In genomic region chr12:66693901-66694513, GRCh38 we compare ENCODE assay signal across 8 cellular contexts. TPM values are rescaled to one million over a fixed set of nuclear protein-coding genes. Genes with fewer than 3 reads are reported as not detected.
DNase-seq lines count a peak whose midpoint lies in the region; ATAC-seq and TF ChIP-seq lines count a peak whose summit lies in the region.

No MANE protein-coding gene starts in this region.

- H3K27ac Mint-ChIP-seq in progenitor cell of endocrine pancreas, result no peak overlapping the region

- H3K4me3 Mint-ChIP-seq in progenitor cell of endocrine pancreas (ENCODE audit: low read depth), result no peak overlapping the region

- H3K9me3 Mint-ChIP-seq in progenitor cell of endocrine pancreas (ENCODE audit: low read depth), result no peaks in the 10 kb centered on the region

- H3K4me1 Mint-ChIP-seq in progenitor cell of endocrine pancreas (ENCODE audit: low read depth), result peaks cover 11% of the 10 kb centered on the region

- DNase-seq in DMS53 treated with DMSO at 0.1 percent for 48 hours (lab: John Stamatoyannopoulos, UW; ENCODE audit: unreplicated experiment) (peak; percentile 75), NCI-H226 (peak; percentile 60), glomerular endothelial cell (ENCODE audit: extremely low read depth, low read depth, low spot score) (peak; percentile 54), progenitor cell of endocrine pancreas (ENCODE audit: low spot score, unreplicated experiment) (no peak), cerebellar nuclear complex (lab: John Stamatoyannopoulos, UW) (no peak)
- DNase-seq in activated CD4-positive, alpha-beta T cell treated with anti-CD3 and anti-CD28 coated beads, Interleukin-2, amount 50 U/mL, for 1 hour, result peak; percentile 11

- H3K36me3 Mint-ChIP-seq in progenitor cell of endocrine pancreas (ENCODE audit: insufficient read depth), result no peaks in the 10 kb centered on the region

- TF ChIP-seq CTCF in progenitor cell of endocrine pancreas (IDR thresholded peaks at IDR 0.05; ENCODE audit: unreplicated experiment), result peak; percentile 66

- peak; percentile 86 for ATAC-seq in GM19351 (IDR thresholded peaks at IDR 0.05; ENCODE audit: unreplicated experiment)
- peak; percentile 82 for ATAC-seq in HG03342 (IDR thresholded peaks at IDR 0.05; ENCODE audit: unreplicated experiment)

- peaks cover 3% of the 10 kb centered on the region for H3K27me3 Mint-ChIP-seq in progenitor cell of endocrine pancreas

RNA-seq across cellular contexts. Expression of gene GRIP1, which starts 15.1 kb away (rescaled TPM):
- 0.39 and 0.88 TPM in 2 replicates for total RNA-seq in glomerular endothelial cell
- 40.4 and 41.3 TPM in 2 replicates for total RNA-seq in progenitor cell of endocrine pancreas

Comparison
In these comparisons a context has a peak if more than half of its experiments do, and no peak if none do; other contexts are left out.
1. DNase-seq: peak in DMS53 treated with DMSO at 0.1 percent for 48 hours (single experiment), NCI-H226 (single experiment), activated CD4-positive, alpha-beta T cell treated with anti-CD3 and anti-CD28 coated beads, Interleukin-2, amount 50 U/mL, for 1 hour (single experiment) and glomerular endothelial cell (single experiment); none in progenitor cell of endocrine pancreas (single experiment) and cerebellar nuclear complex (0 of 2).
2. RNA of gene GRIP1, which starts 15.1 kb away (total RNA-seq): 40.4 to 41.3 TPM in progenitor cell of endocrine pancreas; 0.39 to 0.88 TPM in glomerular endothelial cell; every median in the first group is over 10 times any median in the second.